Comparison of ENCODE assay signal across 9 cellular contexts in genomic region chr15:83871808-83872559, GRCh38.
A peak's percentile ranks its signal among the peaks of the same experiment; 100 is the strongest.
DNase-seq lines count a peak whose midpoint lies in the region; ATAC-seq lines count a peak whose summit lies in the region.
"Had no signal": no experiment of that assay in that cellular context is flagged by ENCODE, and none has a peak within 500 bp of the region (broad histone marks: within the 10 kb centered on the region; RNA-seq: fewer than 3 reads in every experiment).

No MANE protein-coding gene starts in this region.

- no peak overlapping the region for H3K4me3 ChIP-seq in skeletal muscle cell (ENCODE audit: low read depth, low read length)

- ATAC-seq in GM18909 (IDR thresholded peaks at IDR 0.05; ENCODE audit: poor library complexity, unreplicated experiment) (peak; percentile 71), HG03095 (IDR thresholded peaks at IDR 0.05; ENCODE audit: unreplicated experiment) (peak; percentile 76), esophagus mucosa (peak; percentile 62), HG03139 (IDR thresholded peaks at IDR 0.05; ENCODE audit: unreplicated experiment) (no peak)

- in situ Hi-C loops in G401 (cut with HindIII; ENCODE audit: low sequenced_read_pairs), result no loop called here

- DNase-seq in skeletal muscle cell (ENCODE audit: low read depth) (peak; percentile 46), G401 (ENCODE audit: low spot score) (no peak), NCI-H345 treated with DMSO at 0.1 percent for 48 hours (lab: John Stamatoyannopoulos, UW; ENCODE audit: unreplicated experiment) (no peak)
- no peak for DNase-seq in activated T-cell treated with anti-CD3 and anti-CD28 coated beads, Interleukin-2, amount 50 U/mL, for 48 hours
- DNase-seq: NCI-H1694 had no signal
